In genomic region chr17:43728081-43728480, GRCh38 we compare ENCODE assay signal across 33 cellular contexts. TPM values are rescaled to one million over a fixed set of nuclear protein-coding genes. Genes with fewer than 3 reads are reported as not detected.
A peak's percentile ranks its signal among the peaks of the same experiment; 100 is the strongest.
DNase-seq lines count a peak whose midpoint lies in the region; ATAC-seq and TF ChIP-seq lines count a peak whose summit lies in the region.
"Had no signal": no experiment of that assay in that cellular context is flagged by ENCODE, and none has a peak within 500 bp of the region (broad histone marks: within the 10 kb centered on the region; RNA-seq: fewer than 3 reads in every experiment).

No MANE protein-coding gene starts in this region.

- peak; percentile 92 to 93 for DNase-seq in SJSA1 (ENCODE audit: low read depth in 1 of 2, low spot score in 2 of 2)
- DNase-seq: 8988T; ACHN; AML-193; BE2C; C1 segment of cervical spinal cord; Caco-2; Calu3; CD4-positive, alpha-beta memory T cell; CD4-positive, alpha-beta T cell; CD4-positive, CD25-positive, alpha-beta regulatory T cell; CD8-positive, alpha-beta memory T cell; CD8-positive, alpha-beta T cell; COR-L47; DMS 273 treated with DMSO at 0.1 percent for 48 hours; DMS153; DMS53; DMS79; DMS79 treated with DMSO at 0.1 percent for 48 hours; DND-41; EL had no signal

- H3K4me1 ChIP-seq in HEK293 (ENCODE audit: control insufficient read depth, insufficient read depth, low read length) (peaks cover 4% of the 10 kb centered on the region), SJSA1 (replicated peaks) (peaks cover 71% of the 10 kb centered on the region)
- H3K4me1 ChIP-seq: BE2C, Caco-2 had no signal

- CTCF ChIA-PET in HEK293 (lab: Yijun Ruan, JAX), result interaction anchor here (0.6 to 2.4 kb wide), 4 partner anchors 32 to 211 kb away, joined by 3 to 11 read pairs (median 8); no protein-coding TSS in a partner anchor

- H3K36me3 ChIP-seq in HEK293 (ENCODE audit: control insufficient read depth in 2 of 2, insufficient read depth in 1 of 2, low read length in 2 of 2) (no peaks in the 10 kb centered on the region), SJSA1 (no peaks in the 10 kb centered on the region)
- H3K36me3 ChIP-seq: BE2C; BLaER1; BLaER1 treated with 17β-estradiol and CSF1 and Interleukin-3, amounts not matched to agents 10 nM and 100 nM had no signal

- H3K27me3 ChIP-seq in SJSA1 (replicated peaks), result no peaks in the 10 kb centered on the region
- H3K27me3 ChIP-seq: BE2C; BLaER1; BLaER1 treated with 17β-estradiol and CSF1 and Interleukin-3, amounts not matched to agents 10 nM and 100 nM had no signal

- H3K4me3 ChIP-seq in HEK293 (ENCODE audit: low read depth, low read length) (no peak overlapping the region), SJSA1 (no peak overlapping the region)
- H3K4me3 ChIP-seq: A549; BLaER1; BLaER1 treated with 17β-estradiol and CSF1 and Interleukin-3, amounts not matched to agents 10 nM and 100 nM had no signal

- H3K27ac ChIP-seq in HEK293 (ENCODE audit: extremely low read depth, low read depth, low read length) (no peak overlapping the region), SJSA1 (peak overlapping the region; percentile 52)
- H3K27ac ChIP-seq: 22Rv1; BLaER1; BLaER1 treated with 17β-estradiol and CSF1 and Interleukin-3, amounts not matched to agents 10 nM and 100 nM; C4-2B had no signal

- H3K9me3 ChIP-seq in HEK293 (ENCODE audit: control insufficient read depth, insufficient read depth, low read depth, low read length) (no peaks in the 10 kb centered on the region), SJSA1 (replicated peaks) (no peaks in the 10 kb centered on the region)
- H3K9me3 ChIP-seq: A549, BE2C had no signal

- ATAC-seq in HG02970 (IDR thresholded peaks at IDR 0.05; ENCODE audit: low FRiP score, unreplicated experiment) (no peak), HG02938 (IDR thresholded peaks at IDR 0.05; ENCODE audit: unreplicated experiment) (no peak)
- ATAC-seq: A549; CD8-positive, alpha-beta T cell had no signal

- no peak for TF ChIP-seq CTCF in HEK293 (tag by site-specific recombination; IDR thresholded peaks at IDR 0.05)

- POLR2A ChIA-PET in HEK293 (lab: Yijun Ruan, JAX), result no interaction called here

TF ChIP-seq in HEK293, 187 proteins besides CTCF, POLR2A, EP300 and RAD21:
- TF ChIP-seq ZBTB17 (tag by site-specific recombination; IDR thresholded peaks at IDR 0.05), result peak; percentile 41; the same call in 1 of the 2 replicates
- no peak for TF ChIP-seq ZNF366 (tag by site-specific recombination; conservative IDR thresholded peaks at IDR 0.05)
- TF ChIP-seq, protein P1, sequence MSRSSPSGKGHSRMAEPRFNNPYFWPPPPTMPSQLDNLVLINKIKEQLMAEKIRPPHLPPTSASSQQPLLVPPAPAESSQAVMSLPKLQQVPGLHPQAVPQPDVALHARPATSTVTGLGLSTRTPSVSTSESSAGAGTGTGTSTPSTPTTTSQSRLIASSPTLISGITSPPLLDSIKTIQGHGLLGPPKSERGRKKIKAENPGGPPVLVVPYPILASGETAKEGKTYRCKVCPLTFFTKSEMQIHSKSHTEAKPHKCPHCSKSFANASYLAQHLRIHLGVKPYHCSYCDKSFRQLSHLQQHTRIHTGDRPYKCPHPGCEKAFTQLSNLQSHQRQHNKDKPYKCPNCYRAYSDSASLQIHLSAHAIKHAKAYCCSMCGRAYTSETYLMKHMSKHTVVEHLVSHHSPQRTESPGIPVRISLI (tag by site-specific recombination; IDR thresholded peaks at IDR 0.05), result 0 out of 2 replicates have a peak, but pooled peaks have one; percentile 29

RNA-seq across cellular contexts. Expression of gene SOST, which starts 30.5 kb away (rescaled TPM):
- total RNA-seq in SJSA1 (2014; rRNA removed; shearing (Covaris generic)), result 0.37 TPM in 1 of 2 replicates, not detected in the other
- total RNA-seq: A673; B cell; Caco-2; Calu3; CD4-positive, alpha-beta memory T cell; CD4-positive, alpha-beta T cell; CD4-positive, CD25-positive, alpha-beta regulatory T cell; CD8-positive, alpha-beta memory T cell; CD8-positive, alpha-beta T cell had no signal

RNA-seq across cellular contexts. Expression of gene DUSP3, which starts 50.7 kb away (rescaled TPM):
- total RNA-seq in SJSA1 (2014; rRNA removed; shearing (Covaris generic)), result 39.7 and 55.1 TPM in 2 replicates

RNA-seq across cellular contexts. Expression of gene CFAP97D1, which starts 52.2 kb away (rescaled TPM):
- total RNA-seq in SJSA1 (2014; rRNA removed; shearing (Covaris generic)), result not detected in 2 replicates
- total RNA-seq: A172; A673; B cell; Calu3; CD4-positive, alpha-beta memory T cell; CD4-positive, alpha-beta T cell; CD4-positive, CD25-positive, alpha-beta regulatory T cell; CD8-positive, alpha-beta memory T cell; CD8-positive, alpha-beta T cell; Daoy had no signal
